In the genomic region with DNA sequence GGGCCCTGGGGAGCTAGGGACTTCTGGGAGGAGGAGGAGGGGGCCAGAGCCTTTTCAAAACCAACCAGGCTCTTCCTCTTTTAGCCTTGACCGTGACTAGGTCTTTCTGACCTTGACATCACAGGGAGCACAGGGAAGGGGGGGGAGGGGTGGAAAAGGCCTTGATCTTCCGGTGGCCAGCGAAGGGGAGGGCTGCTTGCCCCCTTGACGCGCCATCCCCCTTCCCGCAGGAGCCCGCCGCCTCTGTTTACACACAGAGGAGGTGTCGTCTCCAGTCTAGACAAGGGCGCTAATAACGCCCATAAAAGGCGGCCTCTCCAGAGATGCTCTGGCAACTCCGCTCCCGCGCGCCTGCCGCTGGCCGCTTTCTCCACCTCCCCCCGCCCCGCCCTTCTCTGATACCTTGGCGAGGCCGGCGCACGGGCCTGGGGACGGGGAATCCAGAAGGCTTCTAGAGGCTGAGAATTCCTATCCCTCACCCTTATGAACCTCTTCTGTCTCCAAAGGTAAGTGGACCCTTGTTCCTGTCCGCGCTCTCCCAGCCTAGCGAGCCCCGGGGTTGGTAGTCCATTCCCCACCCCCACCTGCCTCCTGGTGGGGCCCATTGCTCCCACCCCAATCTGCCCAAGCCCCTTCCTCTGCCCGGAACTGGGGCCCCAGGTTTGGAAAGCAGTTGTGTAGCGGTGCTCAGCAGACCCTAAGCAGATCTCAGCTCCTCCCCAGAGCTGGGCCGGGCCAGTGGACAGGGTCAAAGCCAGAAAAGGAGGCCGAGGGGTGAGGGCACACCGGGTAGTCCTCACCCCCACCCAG, we compare ENCODE assay signal across 27 cellular contexts. TPM values are rescaled to one million over a fixed set of nuclear protein-coding genes. Genes with fewer than 3 reads are reported as not detected.
DNase-seq lines count a peak whose midpoint lies in the region; ATAC-seq, FAIRE-seq and TF ChIP-seq lines count a peak whose summit lies in the region.
"Had no signal": no experiment of that assay in that cellular context is flagged by ENCODE, and none has a peak within 500 bp of the region (broad histone marks: within the 10 kb centered on the region; RNA-seq: fewer than 3 reads in every experiment).

No MANE protein-coding gene starts in this region.

- no peak overlapping the region for H2BK5ac ChIP-seq in trophoblast cell (ENCODE audit: low read depth, low read length, poor library complexity)

- H4K91ac ChIP-seq in trophoblast cell (ENCODE audit: low read depth, low read length) = peak overlapping the region; percentile 5

- peak overlapping the region; percentile 22 for H3K14ac ChIP-seq in trophoblast cell (ENCODE audit: low read length)

- 26% methylated on average over 10 of the region's 34 CpGs for WGBS in HepG2 (ENCODE audit: low lambda C conversion rate)
- WGBS in right lobe of liver (ENCODE audit: insufficient coverage, low coverage, low lambda C conversion rate, missing lambda C conversion rate) = 1% methylated on average over 12 of the region's 34 CpGs
- no CpG with 5 or more reads among the region's 34 CpGs for WGBS in trophoblast cell (ENCODE audit: extremely low coverage, insufficient coverage, insufficient read length)

- no TSS peak for BruUV-seq in HepG2 (replicated peaks; lab: Mats Ljungman, UMichigan)

- H3K9me3 ChIP-seq in HepG2 (ENCODE audit: low read length) (no peaks in the 10 kb centered on the region), right lobe of liver (no peaks in the 10 kb centered on the region), trophoblast cell (ENCODE audit: insufficient read depth, low read depth, low read length) (peaks cover 15% of the 10 kb centered on the region), ascending aorta (no peaks in the 10 kb centered on the region)
- H3K9me3 ChIP-seq: colonic mucosa, psoas muscle, SJSA1 had no signal

- peaks cover 5% of the 10 kb centered on the region; the same call in 1 of the 2 replicates for H4K20me1 ChIP-seq in HepG2 (ENCODE audit: insufficient read depth, low read length)

- no peak overlapping the region for H2BK120ac ChIP-seq in trophoblast cell (ENCODE audit: insufficient read depth, low read length, poor library complexity)

- H3K36me3 ChIP-seq in HepG2 (replicated peaks in 1 of 2; ENCODE audit: control insufficient read depth in 1 of 2, insufficient read depth in 2 of 2, low read length in 2 of 2) (no peaks in the 10 kb centered on the region), right lobe of liver (no peaks in the 10 kb centered on the region), trophoblast cell (ENCODE audit: control insufficient read depth in 1 of 2, insufficient read depth in 2 of 2, low read length in 2 of 2) (peaks cover 11 to 14% of the 10 kb centered on the region in 2 experiments), ascending aorta (no peaks in the 10 kb centered on the region)
- H3K36me3 ChIP-seq: brain microvascular endothelial cell, colonic mucosa, Peyer's patch had no signal

- TF ChIP-seq POLR2A in HepG2 (IDR thresholded peaks at IDR 0.05; ENCODE audit: insufficient read depth in 1 of 2, low read depth in 2 of 2, low read length in 2 of 2) (no peak), right lobe of liver (IDR thresholded peaks at IDR 0.05) (no peak)

- H3K79me2 ChIP-seq in HepG2 (ENCODE audit: insufficient read depth, low read length) (no peaks in the 10 kb centered on the region), trophoblast cell (ENCODE audit: control insufficient read depth, insufficient read depth, low read length, poor library complexity) (no peaks in the 10 kb centered on the region)

- no peak for TF ChIP-seq RAD21 in HepG2 (CRISPR knock-in tag; IDR thresholded peaks at IDR 0.05)

- H3K4me3 ChIP-seq in HepG2 (replicated peaks in 1 of 3; ENCODE audit: insufficient read depth in 1 of 3, low read depth in 2 of 3, low read length in 3 of 3) = no peak overlapping the region
- no peak overlapping the region for H3K4me3 ChIP-seq in right lobe of liver
- H3K4me3 ChIP-seq in trophoblast cell (ENCODE audit: low read depth, low read length) = no peak overlapping the region
- H3K4me3 ChIP-seq in ascending aorta = no peak overlapping the region
- H3K4me3 ChIP-seq: colonic mucosa, Peyer's patch, psoas muscle, SJSA1 had no signal

- H3K18ac ChIP-seq in trophoblast cell (ENCODE audit: low read length) = no peak overlapping the region

- FAIRE-seq in HepG2 (lab: Jason Lieb, UNC) = no peak
- FAIRE-seq: endometrium had no signal

- CTCF ChIA-PET in HepG2 (lab: Yijun Ruan, JAX; ENCODE audit: low intra/inter-chr PET ratio, low total read pairs) = interaction anchor here (1.7 kb wide), 1 partner anchor 182 kb away, joined by 5 read pairs; no protein-coding TSS in a partner anchor

- no peak overlapping the region for H2BK12ac ChIP-seq in trophoblast cell (ENCODE audit: low read length)

- H3K4me1 ChIP-seq in HepG2 (ENCODE audit: insufficient read depth, low read length) (peaks cover 27% of the 10 kb centered on the region), right lobe of liver (peaks cover 0 to 3% (median 0%) of the 10 kb centered on the region in 4 donors), trophoblast cell (ENCODE audit: control insufficient read depth in 1 of 2, insufficient read depth in 2 of 2, low read length in 2 of 2) (peaks cover 16 to 18% of the 10 kb centered on the region in 2 experiments), ascending aorta (peaks cover 3 to 5% of the 10 kb centered on the region in 2 donors)
- H3K4me1 ChIP-seq: colonic mucosa, psoas muscle had no signal

- DNase-seq in HepG2 (ENCODE audit: low spot score) (peak; percentile 50), right lobe of liver (no peak), NCI-H187 (lab: John Stamatoyannopoulos, UW) (peak; percentile 19 to 57), SW480 (ENCODE audit: low spot score) (peak; percentile 49), trophoblast cell (no peak), ascending aorta (ENCODE audit: low spot score in 2 of 2) (no peak), cerebellum (ENCODE audit: low spot score) (no peak)
- DNase-seq: activated CD8-positive, alpha-beta memory T cell treated with anti-CD3 and anti-CD28 coated beads, Interleukin-2, amount 50 U/mL, for 4 hours; brain microvascular endothelial cell; C1 segment of cervical spinal cord; colonic mucosa; DMS153; HCEC 1CT; NCI-H1694 treated with DMSO at 0.1 percent for 48 hours; NCI-H524 treated with DMSO at 0.1 percent for 48 hours; Peyer's patch; stimulated activated CD4-positive, alpha-beta T cell treated with anti-CD3 and anti-CD28 coated beads, Interleukin-2, amount 100 ng/mL, for 24 hours; stimulated activated naive B cell treated with anti-CD40 and anti-IgM and Interleukin-4, amounts not matched to agents 10 μg/mL and 1 μg/mL and 100 μg/mL, for 72 hours; T-helper 2 cell had no signal

- H3K4ac ChIP-seq in trophoblast cell (ENCODE audit: low read depth, low read length) = no peak overlapping the region

- H3K4me2 ChIP-seq in HepG2 (ENCODE audit: low read depth, low read length) (no peak overlapping the region), trophoblast cell (ENCODE audit: low read length) (no peak overlapping the region)

- H3K23ac ChIP-seq in trophoblast cell (ENCODE audit: low read length) = no peak overlapping the region

- H2AFZ ChIP-seq in HepG2 (ENCODE audit: low read length) (no peak overlapping the region), trophoblast cell (ENCODE audit: insufficient read depth, low read length, poor library complexity) (no peak overlapping the region)

- no peak for TF ChIP-seq EP300 in HepG2 (IDR thresholded peaks at IDR 0.05; ENCODE audit: low read depth in 2 of 2, low read length in 2 of 2)
- no peak for TF ChIP-seq EP300 in HepG2 (CRISPR knock-in tag; IDR thresholded peaks at IDR 0.05; ENCODE audit: borderline replicate concordance)

- H3K9ac ChIP-seq in HepG2 (ENCODE audit: insufficient read depth, low read depth, low read length) (no peak overlapping the region), trophoblast cell (ENCODE audit: low read length) (no peak overlapping the region)

- no peak overlapping the region for H4K12ac ChIP-seq in trophoblast cell (ENCODE audit: low read depth, low read length)

- POLR2A ChIA-PET in HepG2 (lab: Yijun Ruan, JAX) = no interaction called here

- intact Hi-C loops in HepG2 (cut with micrococcal nuclease; ENCODE audit: unreplicated experiment) (no loop called here), right lobe of liver (cut with DNase I) (no loop called here), ascending aorta (cut with DNase I) (no loop called here)

- no peak overlapping the region for H2AK5ac ChIP-seq in trophoblast cell (ENCODE audit: low read length)

- in situ Hi-C loops in HepG2 (cut with HindIII; ENCODE audit: extremely low pct_ligation_motif_present, low pct_unique_long_range_greater_than_20kb) = loop anchor here (25.0 kb wide), 1 partner anchor 163 kb away; no protein-coding TSS in a partner anchor

- H3K79me1 ChIP-seq in trophoblast cell (ENCODE audit: low read length) = no peaks in the 10 kb centered on the region

- no peak overlapping the region for H4K8ac ChIP-seq in trophoblast cell (ENCODE audit: low read depth, low read length)

- TF ChIP-seq CTCF in HepG2 (CRISPR knock-in tag; IDR thresholded peaks at IDR 0.05) = no peak
- no peak for TF ChIP-seq CTCF in right lobe of liver (IDR thresholded peaks at IDR 0.05)
- no peak for TF ChIP-seq CTCF in ascending aorta (IDR thresholded peaks at IDR 0.05)

- H3K27me3 ChIP-seq in HepG2 (ENCODE audit: control insufficient read depth in 1 of 2, insufficient read depth in 2 of 2, low read length in 2 of 2) = peaks cover 18 to 90% of the 10 kb centered on the region in 2 experiments
- H3K27me3 ChIP-seq in right lobe of liver = peaks cover 8 to 63% of the 10 kb centered on the region in 2 donors
- H3K27me3 ChIP-seq in trophoblast cell (ENCODE audit: insufficient read depth, low read length) = peaks cover 68% of the 10 kb centered on the region
- peaks cover 50% of the 10 kb centered on the region for H3K27me3 ChIP-seq in ascending aorta
- H3K27me3 ChIP-seq: SJSA1 had no signal

- H3K27ac ChIP-seq in HepG2 (ENCODE audit: extremely low read length, insufficient read depth, low read length) (no peak overlapping the region), right lobe of liver (no peak overlapping the region), trophoblast cell (ENCODE audit: low read depth, low read length) (no peak overlapping the region), ascending aorta (no peak overlapping the region)
- H3K27ac ChIP-seq: brain microvascular endothelial cell, colonic mucosa, Peyer's patch, psoas muscle, SJSA1, skin epidermis had no signal

- ATAC-seq in HepG2 (peak; percentile 41), right lobe of liver (no peak), GM18519 (IDR thresholded peaks at IDR 0.05; ENCODE audit: low FRiP score, unreplicated experiment) (no peak)
- ATAC-seq: psoas muscle; stimulated activated naive B cell treated with anti-CD40 and anti-IgM and Interleukin-4, amounts not matched to agents 10 μg/mL and 1 μg/mL and 100 μg/mL, for 72 hours had no signal

RNA-seq across cellular contexts. Expression of a gene that starts 4.9 kb away (rescaled TPM):
- total RNA-seq in HepG2 (2016; rRNA removed; fragmentation: Illumina TruSeq; extraction: Trizol) (not detected in 2 replicates), right lobe of liver (not detected), ascending aorta (not detected), cerebellum (not detected)
- total RNA-seq in HepG2 (2016; cell fraction: cytosol; rRNA removed; fragmentation: Illumina TruSeq; extraction: Trizol; ENCODE audit: low read depth) = not detected in 2 replicates
- not detected in 2 replicates for total RNA-seq in HepG2 (2016; cell fraction: insoluble cytoplasmic fraction; rRNA removed; fragmentation: Illumina TruSeq; extraction: Trizol)
- not detected in 2 replicates for total RNA-seq in HepG2 (2016; cell fraction: membrane; rRNA removed; fragmentation: Illumina TruSeq; extraction: Trizol)
- not detected in 2 replicates for total RNA-seq in HepG2 (2016; cell fraction: nucleus; rRNA removed; fragmentation: Illumina TruSeq; extraction: Trizol)
- polyA plus RNA-seq in HepG2 (2011; rRNA removed) = not detected in 2 replicates
- polyA plus RNA-seq in HepG2 (2011; cell fraction: cytosol; rRNA removed) = not detected in 2 replicates
- not detected in 2 replicates for polyA plus RNA-seq in HepG2 (2011; cell fraction: nucleus; rRNA removed)
- not detected in 2 replicates for polyA plus RNA-seq in HepG2 (2012)
- not detected in 2 replicates for polyA plus RNA-seq in HepG2 (2016; cell fraction: cytosol; fragmentation: Illumina TruSeq; extraction: Trizol; ENCODE audit: low read depth)
- not detected in 2 replicates for polyA plus RNA-seq in HepG2 (2016; cell fraction: insoluble cytoplasmic fraction; fragmentation: Illumina TruSeq; extraction: Trizol; ENCODE audit: low read depth)
- polyA plus RNA-seq in HepG2 (2016; cell fraction: membrane; fragmentation: Illumina TruSeq; extraction: Trizol; ENCODE audit: low read depth) = not detected in 2 replicates
- polyA plus RNA-seq in HepG2 (2016; cell fraction: nucleus; fragmentation: Illumina TruSeq; extraction: Trizol; ENCODE audit: insufficient read depth, low read depth) = not detected in 2 replicates
- not detected in 2 replicates for polyA minus RNA-seq in HepG2 (2011; rRNA and poly(A)+ RNA removed; ENCODE audit: low replicate concordance)
- polyA minus RNA-seq in HepG2 (2011; cell fraction: cytosol; rRNA and poly(A)+ RNA removed) = not detected in 2 replicates
- polyA minus RNA-seq in HepG2 (2011; cell fraction: nucleus; rRNA and poly(A)+ RNA removed) = not detected in 2 replicates
- 0.07 and 0.11 TPM in 2 replicates for polyA plus RNA-seq in trophoblast cell (2013)
- total RNA-seq: colonic mucosa, left lobe of liver, M059J, Peyer's patch, psoas muscle had no signal
- polyA plus RNA-seq: neural cell had no signal

RNA-seq across cellular contexts. Expression of a gene that starts 11.2 kb away (rescaled TPM):
- 0.07 TPM in 2 replicates for total RNA-seq in HepG2 (2016; rRNA removed; fragmentation: Illumina TruSeq; extraction: Trizol)
- not detected in 2 replicates for total RNA-seq in HepG2 (2016; cell fraction: cytosol; rRNA removed; fragmentation: Illumina TruSeq; extraction: Trizol; ENCODE audit: low read depth)
- not detected in 2 replicates for total RNA-seq in HepG2 (2016; cell fraction: insoluble cytoplasmic fraction; rRNA removed; fragmentation: Illumina TruSeq; extraction: Trizol)
- 0.10 TPM in 1 of 2 replicates, not detected in the other for total RNA-seq in HepG2 (2016; cell fraction: membrane; rRNA removed; fragmentation: Illumina TruSeq; extraction: Trizol)
- total RNA-seq in HepG2 (2016; cell fraction: nucleus; rRNA removed; fragmentation: Illumina TruSeq; extraction: Trizol) = not detected in 2 replicates
- not detected in 2 replicates for polyA plus RNA-seq in HepG2 (2011; rRNA removed)
- polyA plus RNA-seq in HepG2 (2011; cell fraction: cytosol; rRNA removed) = not detected in 2 replicates
- polyA plus RNA-seq in HepG2 (2011; cell fraction: nucleus; rRNA removed) = not detected in 2 replicates
- not detected in 2 replicates for polyA plus RNA-seq in HepG2 (2012)
- not detected in 2 replicates for polyA plus RNA-seq in HepG2 (2016; cell fraction: cytosol; fragmentation: Illumina TruSeq; extraction: Trizol; ENCODE audit: low read depth)
- not detected in 2 replicates for polyA plus RNA-seq in HepG2 (2016; cell fraction: insoluble cytoplasmic fraction; fragmentation: Illumina TruSeq; extraction: Trizol; ENCODE audit: low read depth)
- polyA plus RNA-seq in HepG2 (2016; cell fraction: membrane; fragmentation: Illumina TruSeq; extraction: Trizol; ENCODE audit: low read depth) = not detected in 2 replicates
- not detected in 2 replicates for polyA plus RNA-seq in HepG2 (2016; cell fraction: nucleus; fragmentation: Illumina TruSeq; extraction: Trizol; ENCODE audit: insufficient read depth, low read depth)
- polyA minus RNA-seq in HepG2 (2011; rRNA and poly(A)+ RNA removed; ENCODE audit: low replicate concordance) = 0.10 and 9.6 TPM in 2 replicates
- polyA minus RNA-seq in HepG2 (2011; cell fraction: cytosol; rRNA and poly(A)+ RNA removed) = not detected in 2 replicates
- polyA minus RNA-seq in HepG2 (2011; cell fraction: nucleus; rRNA and poly(A)+ RNA removed) = not detected in 2 replicates
- total RNA-seq in right lobe of liver = not detected
- polyA plus RNA-seq in trophoblast cell (2013) = 8.8 and 9.2 TPM in 2 replicates
- not detected for total RNA-seq in ascending aorta
- total RNA-seq in cerebellum = not detected
- total RNA-seq: colonic mucosa, left lobe of liver, Peyer's patch, psoas muscle had no signal
- polyA plus RNA-seq: neural cell had no signal

RNA-seq across cellular contexts. Expression of a gene that starts 23.1 kb away (rescaled TPM):
- total RNA-seq in HepG2 (2016; rRNA removed; fragmentation: Illumina TruSeq; extraction: Trizol) = not detected in 2 replicates
- not detected in 2 replicates for total RNA-seq in HepG2 (2016; cell fraction: cytosol; rRNA removed; fragmentation: Illumina TruSeq; extraction: Trizol; ENCODE audit: low read depth)
- not detected in 2 replicates for total RNA-seq in HepG2 (2016; cell fraction: insoluble cytoplasmic fraction; rRNA removed; fragmentation: Illumina TruSeq; extraction: Trizol)
- not detected in 2 replicates for total RNA-seq in HepG2 (2016; cell fraction: membrane; rRNA removed; fragmentation: Illumina TruSeq; extraction: Trizol)
- total RNA-seq in HepG2 (2016; cell fraction: nucleus; rRNA removed; fragmentation: Illumina TruSeq; extraction: Trizol) = not detected in 2 replicates
- not detected in 2 replicates for polyA plus RNA-seq in HepG2 (2011; rRNA removed)
- not detected in 2 replicates for polyA plus RNA-seq in HepG2 (2011; cell fraction: cytosol; rRNA removed)
- polyA plus RNA-seq in HepG2 (2011; cell fraction: nucleus; rRNA removed) = not detected in 2 replicates
- polyA plus RNA-seq in HepG2 (2012) = not detected in 2 replicates
- polyA plus RNA-seq in HepG2 (2016; cell fraction: cytosol; fragmentation: Illumina TruSeq; extraction: Trizol; ENCODE audit: low read depth) = not detected in 2 replicates
- polyA plus RNA-seq in HepG2 (2016; cell fraction: insoluble cytoplasmic fraction; fragmentation: Illumina TruSeq; extraction: Trizol; ENCODE audit: low read depth) = not detected in 2 replicates
- not detected in 2 replicates for polyA plus RNA-seq in HepG2 (2016; cell fraction: membrane; fragmentation: Illumina TruSeq; extraction: Trizol; ENCODE audit: low read depth)
- not detected in 2 replicates for polyA plus RNA-seq in HepG2 (2016; cell fraction: nucleus; fragmentation: Illumina TruSeq; extraction: Trizol; ENCODE audit: insufficient read depth, low read depth)
- 8.8 TPM in 1 of 2 replicates, not detected in the other for polyA minus RNA-seq in HepG2 (2011; rRNA and poly(A)+ RNA removed; ENCODE audit: low replicate concordance)
- polyA minus RNA-seq in HepG2 (2011; cell fraction: cytosol; rRNA and poly(A)+ RNA removed) = 0.30 TPM in 1 of 2 replicates, not detected in the other
- polyA minus RNA-seq in HepG2 (2011; cell fraction: nucleus; rRNA and poly(A)+ RNA removed) = 0.13 TPM in 1 of 2 replicates, not detected in the other
- not detected for total RNA-seq in right lobe of liver
- 0.22 and 0.29 TPM in 2 replicates for polyA plus RNA-seq in trophoblast cell (2013)
- total RNA-seq in ascending aorta = 0.32 TPM
- total RNA-seq in cerebellum = not detected
- total RNA-seq: colonic mucosa, left lobe of liver had no signal
- polyA plus RNA-seq: neural cell had no signal

RNA-seq across cellular contexts. Expression of a gene that starts 24.9 kb away (rescaled TPM):
- total RNA-seq in HepG2 (2016; rRNA removed; fragmentation: Illumina TruSeq; extraction: Trizol) (not detected in 2 replicates), right lobe of liver (not detected), ascending aorta (not detected), cerebellum (not detected)
- not detected in 2 replicates for total RNA-seq in HepG2 (2016; cell fraction: cytosol; rRNA removed; fragmentation: Illumina TruSeq; extraction: Trizol; ENCODE audit: low read depth)
- not detected in 2 replicates for total RNA-seq in HepG2 (2016; cell fraction: insoluble cytoplasmic fraction; rRNA removed; fragmentation: Illumina TruSeq; extraction: Trizol)
- not detected in 2 replicates for total RNA-seq in HepG2 (2016; cell fraction: membrane; rRNA removed; fragmentation: Illumina TruSeq; extraction: Trizol)
- not detected in 2 replicates for total RNA-seq in HepG2 (2016; cell fraction: nucleus; rRNA removed; fragmentation: Illumina TruSeq; extraction: Trizol)
- not detected in 2 replicates for polyA plus RNA-seq in HepG2 (2011; rRNA removed)
- not detected in 2 replicates for polyA plus RNA-seq in HepG2 (2011; cell fraction: cytosol; rRNA removed)
- polyA plus RNA-seq in HepG2 (2011; cell fraction: nucleus; rRNA removed) = not detected in 2 replicates
- not detected in 2 replicates for polyA plus RNA-seq in HepG2 (2012)
- polyA plus RNA-seq in HepG2 (2016; cell fraction: cytosol; fragmentation: Illumina TruSeq; extraction: Trizol; ENCODE audit: low read depth) = not detected in 2 replicates
- not detected in 2 replicates for polyA plus RNA-seq in HepG2 (2016; cell fraction: insoluble cytoplasmic fraction; fragmentation: Illumina TruSeq; extraction: Trizol; ENCODE audit: low read depth)
- polyA plus RNA-seq in HepG2 (2016; cell fraction: membrane; fragmentation: Illumina TruSeq; extraction: Trizol; ENCODE audit: low read depth) = not detected in 2 replicates
- not detected in 2 replicates for polyA plus RNA-seq in HepG2 (2016; cell fraction: nucleus; fragmentation: Illumina TruSeq; extraction: Trizol; ENCODE audit: insufficient read depth, low read depth)
- polyA minus RNA-seq in HepG2 (2011; rRNA and poly(A)+ RNA removed; ENCODE audit: low replicate concordance) = 0.84 TPM in 1 of 2 replicates, not detected in the other
- polyA minus RNA-seq in HepG2 (2011; cell fraction: cytosol; rRNA and poly(A)+ RNA removed) = not detected in 2 replicates
- not detected in 2 replicates for polyA minus RNA-seq in HepG2 (2011; cell fraction: nucleus; rRNA and poly(A)+ RNA removed)
- 1.5 and 1.6 TPM in 2 replicates for polyA plus RNA-seq in trophoblast cell (2013)
- total RNA-seq: colonic mucosa, left lobe of liver had no signal
- polyA plus RNA-seq: neural cell had no signal

RNA-seq across cellular contexts. Expression of a gene that starts 35.1 kb away (rescaled TPM):
- total RNA-seq in HepG2 (2016; rRNA removed; fragmentation: Illumina TruSeq; extraction: Trizol) (not detected in 2 replicates), right lobe of liver (not detected), ascending aorta (not detected), cerebellum (not detected)
- not detected in 2 replicates for total RNA-seq in HepG2 (2016; cell fraction: cytosol; rRNA removed; fragmentation: Illumina TruSeq; extraction: Trizol; ENCODE audit: low read depth)
- total RNA-seq in HepG2 (2016; cell fraction: insoluble cytoplasmic fraction; rRNA removed; fragmentation: Illumina TruSeq; extraction: Trizol) = not detected in 2 replicates
- total RNA-seq in HepG2 (2016; cell fraction: membrane; rRNA removed; fragmentation: Illumina TruSeq; extraction: Trizol) = not detected in 2 replicates
- not detected in 2 replicates for total RNA-seq in HepG2 (2016; cell fraction: nucleus; rRNA removed; fragmentation: Illumina TruSeq; extraction: Trizol)
- polyA plus RNA-seq in HepG2 (2011; rRNA removed) = not detected in 2 replicates
- polyA plus RNA-seq in HepG2 (2011; cell fraction: cytosol; rRNA removed) = 0.17 TPM in 1 of 2 replicates, not detected in the other
- polyA plus RNA-seq in HepG2 (2011; cell fraction: nucleus; rRNA removed) = not detected in 2 replicates
- 0.35 TPM in 1 of 2 replicates, not detected in the other for polyA plus RNA-seq in HepG2 (2012)
- polyA plus RNA-seq in HepG2 (2016; cell fraction: cytosol; fragmentation: Illumina TruSeq; extraction: Trizol; ENCODE audit: low read depth) = not detected in 2 replicates
- 0.19 TPM in 1 of 2 replicates, not detected in the other for polyA plus RNA-seq in HepG2 (2016; cell fraction: insoluble cytoplasmic fraction; fragmentation: Illumina TruSeq; extraction: Trizol; ENCODE audit: low read depth)
- polyA plus RNA-seq in HepG2 (2016; cell fraction: membrane; fragmentation: Illumina TruSeq; extraction: Trizol; ENCODE audit: low read depth) = not detected in 2 replicates
- not detected in 2 replicates for polyA plus RNA-seq in HepG2 (2016; cell fraction: nucleus; fragmentation: Illumina TruSeq; extraction: Trizol; ENCODE audit: insufficient read depth, low read depth)
- 19.2 TPM in 1 of 2 replicates, not detected in the other for polyA minus RNA-seq in HepG2 (2011; rRNA and poly(A)+ RNA removed; ENCODE audit: low replicate concordance)
- not detected in 2 replicates for polyA minus RNA-seq in HepG2 (2011; cell fraction: cytosol; rRNA and poly(A)+ RNA removed)
- polyA minus RNA-seq in HepG2 (2011; cell fraction: nucleus; rRNA and poly(A)+ RNA removed) = 0.26 TPM in 1 of 2 replicates, not detected in the other
- polyA plus RNA-seq in trophoblast cell (2013) = 0.03 and 0.04 TPM in 2 replicates
- total RNA-seq: colonic mucosa had no signal
- polyA plus RNA-seq: neural cell had no signal

Comparison
In these comparisons a context has a peak if more than half of its experiments do, and no peak if none do; other contexts are left out.
1. DNase-seq: peak in HepG2 (single experiment), NCI-H187 (2 of 2) and SW480 (single experiment); none in right lobe of liver (0 of 3), trophoblast cell (0 of 2), ascending aorta (0 of 2) and cerebellum (single experiment).